Comparison of ENCODE assay signal across 18 cellular contexts in the genomic region with DNA sequence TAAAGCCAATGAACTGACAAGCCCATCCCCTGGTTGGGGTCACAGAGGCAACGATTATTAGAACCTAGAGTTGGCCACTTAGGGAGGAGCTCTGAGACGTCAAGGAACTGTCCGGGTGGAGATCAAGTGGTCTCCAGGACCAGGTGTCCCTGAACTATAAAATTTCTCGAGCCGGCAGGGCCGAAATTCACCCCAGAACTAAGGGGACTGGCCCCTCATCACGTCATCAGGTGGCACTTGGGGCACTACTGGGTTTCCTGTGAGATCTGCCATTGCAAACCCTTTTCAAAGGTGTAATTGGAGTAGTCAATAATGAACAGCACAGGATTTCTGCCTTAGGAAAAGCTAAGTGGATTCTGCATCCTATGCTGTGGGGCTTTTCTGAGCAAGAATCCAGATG.
"Had no signal": no experiment of that assay in that cellular context is flagged by ENCODE, and none has a peak within 500 bp of the region (broad histone marks: within the 10 kb centered on the region; RNA-seq: fewer than 3 reads in every experiment).

No MANE protein-coding gene starts in this region.

- H3K4me2 ChIP-seq: SK-N-SH had no signal

- ATAC-seq: Panc1 had no signal

- H3K27ac ChIP-seq: RWPE1 had no signal

- H3K9me3 ChIP-seq: SK-N-SH had no signal

- H3K9me2 ChIP-seq: SK-N-SH had no signal

- DNase-seq: KBM-7, MV-4-11, NCI-H1048, NCI-H1105, NCI-H1417, NCI-H1436 treated with DMSO at 0.1 percent for 48 hours, NCI-H1694, NCI-H187 treated with DMSO at 0.1 percent for 48 hours, NCI-H2029 treated with DMSO at 0.1 percent for 48 hours, NCI-H2171 treated with DMSO at 0.1 percent for 48 hours, NCI-H345, NCI-H446 treated with DMSO at 0.1 percent for 48 hours, NCI-H510A treated with DMSO at 0.1 percent for 48 hours, NCI-H526, SHP77, SK-N-SH had no signal
